ENCODE assay signal across 3 cellular contexts in genomic region chr3:185786258-185786657, GRCh38.
A peak's percentile ranks its signal among the peaks of the same experiment; 100 is the strongest.
TF ChIP-seq lines count a peak whose summit lies in the region.

No MANE protein-coding gene starts in this region.

TF ChIP-seq in GM23338, 12 proteins besides CTCF, POLR2A, EP300 and RAD21:
- TF ChIP-seq POLR2AphosphoS5 (IDR thresholded peaks at IDR 0.05; ENCODE audit: low read depth) (peak; percentile 43; the same call in 1 of the 2 replicates), NANOG (IDR thresholded peaks at IDR 0.05; ENCODE audit: borderline replicate concordance) (peak; percentile 66), ETS1 (IDR thresholded peaks at IDR 0.05) (peak; percentile 40; the same call in 1 of the 2 replicates)

TF ChIP-seq in WTC11, 78 proteins besides CTCF, POLR2A, EP300 and RAD21:
- peak; percentile 55; the same call in 1 of the 2 replicates for TF ChIP-seq MAX (CRISPR knock-in tag; IDR thresholded peaks at IDR 0.05)
- 0 out of 2 replicates have a peak, but pooled peaks have one; percentile 46 for TF ChIP-seq ZNF232 (CRISPR knock-in tag; IDR thresholded peaks at IDR 0.05)
- peak; percentile 38; the same call in 1 of the 2 replicates for TF ChIP-seq FOXK1 (CRISPR knock-in tag; IDR thresholded peaks at IDR 0.05)
- peak; percentile 44 for TF ChIP-seq USF2 (CRISPR knock-in tag; IDR thresholded peaks at IDR 0.05)
- peak; percentile 92; the same call in 1 of the 2 replicates for TF ChIP-seq TEAD1 (CRISPR knock-in tag; IDR thresholded peaks at IDR 0.05)

TF ChIP-seq in H1, 55 proteins besides CTCF, POLR2A, EP300 and RAD21:
- TF ChIP-seq ASH2L (IDR thresholded peaks at IDR 0.05; ENCODE audit: low read length) (peak; percentile 37), YY1 (IDR thresholded peaks at IDR 0.05; ENCODE audit: low read depth, low read length) (peak; percentile 83), KDM1A (IDR thresholded peaks at IDR 0.05; ENCODE audit: borderline replicate concordance, low read length) (0 out of 2 replicates have a peak, but pooled peaks have one; percentile 20), MAX (IDR thresholded peaks at IDR 0.05) (peak; percentile 60), TEAD4 (IDR thresholded peaks at IDR 0.05; ENCODE audit: low read depth, low read length) (peak; percentile 74; the same call in 1 of the 2 replicates)
